In genomic region chr2:164692114-164692513, GRCh38 we compare ENCODE assay signal across 21 cellular contexts.
A peak's percentile ranks its signal among the peaks of the same experiment; 100 is the strongest.
DNase-seq lines count a peak whose midpoint lies in the region; ATAC-seq and TF ChIP-seq lines count a peak whose summit lies in the region.
"Had no signal": no experiment of that assay in that cellular context is flagged by ENCODE, and none has a peak within 500 bp of the region (broad histone marks: within the 10 kb centered on the region; RNA-seq: fewer than 3 reads in every experiment).

No MANE protein-coding gene starts in this region.

- peaks cover 23% of the 10 kb centered on the region for H3K4me1 Mint-ChIP-seq in endothelial cell (ENCODE audit: unreplicated experiment)

- CTCF ChIA-PET in A673 (lab: Charles Lee) = no interaction called here

- peaks cover 3% of the 10 kb centered on the region for H3K27me3 Mint-ChIP-seq in endothelial cell (ENCODE audit: unreplicated experiment)

- no peak overlapping the region for H3K4me3 Mint-ChIP-seq in endothelial cell (ENCODE audit: unreplicated experiment)
- H3K4me3 Mint-ChIP-seq: HFFc6 had no signal

- no TSS peak for BruUV-seq in A673 (replicated peaks; lab: Mats Ljungman, UMichigan)

- no peaks in the 10 kb centered on the region for H3K27me3 ChIP-seq in A673 (replicated peaks; ENCODE audit: insufficient read depth, low read depth, low read length, poor library complexity)

- H3K9me3 Mint-ChIP-seq in endothelial cell (ENCODE audit: unreplicated experiment) = no peaks in the 10 kb centered on the region
- H3K9me3 Mint-ChIP-seq: HFFc6 had no signal

- intact Hi-C loops in A673 (cut with micrococcal nuclease; ENCODE audit: unreplicated experiment) = no loop called here

- peak overlapping the region; percentile 77 for H3K27ac Mint-ChIP-seq in endothelial cell (ENCODE audit: unreplicated experiment)
- H3K27ac Mint-ChIP-seq: HFFc6 had no signal

- peak; percentile 8 for DNase-seq in A673 (ENCODE audit: low spot score)
- DNase-seq in ELR (ENCODE audit: low read depth) = peak; percentile 10
- no peak for DNase-seq in endothelial cell (ENCODE audit: low spot score)
- peak; percentile 34 for DNase-seq in myocyte (ENCODE audit: low read depth)
- no peak for DNase-seq in globus pallidus (ENCODE audit: low spot score)
- DNase-seq in NCI-H2196 treated with DMSO at 0.1 percent for 48 hours (lab: John Stamatoyannopoulos, UW; ENCODE audit: unreplicated experiment) = no peak
- DNase-seq: AML-193, DND-41, GF-D8, H7, HFFc6, KBM-7, NCI-H1105 treated with DMSO at 0.1 percent for 48 hours, NCI-H1694 treated with DMSO at 0.1 percent for 48 hours, NCI-H510A treated with DMSO at 0.1 percent for 48 hours, RPMI8226, SHP77 treated with DMSO at 0.1 percent for 48 hours had no signal

- no peaks in the 10 kb centered on the region for H3K36me3 ChIP-seq in A673 (ENCODE audit: insufficient read depth, low read length, poor library complexity, severe bottlenecking)

- no peak overlapping the region for H3K4me3 ChIP-seq in A673 (ENCODE audit: low read depth, low read length, poor library complexity, severe bottlenecking)
- H3K4me3 ChIP-seq: GM12878 had no signal

- H3K27ac ChIP-seq in A673 (ENCODE audit: low read depth, low read length, poor library complexity, severe bottlenecking) = no peak overlapping the region
- H3K27ac ChIP-seq: C4-2B had no signal

- H3K4me1 ChIP-seq in A673 (ENCODE audit: insufficient read depth, low read length, poor library complexity, severe bottlenecking) = peaks cover 72% of the 10 kb centered on the region

- POLR2A ChIA-PET in A673 (lab: Charles Lee; ENCODE audit: low non-redundant PET) = no interaction called here

- peaks cover 27% of the 10 kb centered on the region for H3K36me3 Mint-ChIP-seq in endothelial cell (ENCODE audit: low read depth, unreplicated experiment)

- TF ChIP-seq CTCF in A673 (conservative IDR thresholded peaks at IDR 0.05; ENCODE audit: low read depth, low read length) = no peak
- no peak for TF ChIP-seq CTCF in endothelial cell (IDR thresholded peaks at IDR 0.05; ENCODE audit: unreplicated experiment)

- no peaks in the 10 kb centered on the region for H3K9me3 ChIP-seq in A673 (ENCODE audit: low read depth, low read length, poor library complexity, severe bottlenecking)

- ATAC-seq in GM21528 (IDR thresholded peaks at IDR 0.05; ENCODE audit: low FRiP score, unreplicated experiment) = no peak
- ATAC-seq in GM19452 (IDR thresholded peaks at IDR 0.05; ENCODE audit: unreplicated experiment) = no peak
- ATAC-seq: GM12878 had no signal

Comparison
In these comparisons a context has a peak if more than half of its experiments do, and no peak if none do; other contexts are left out.
1. DNase-seq: peak in A673 (single experiment), ELR (single experiment) and myocyte (single experiment); none in endothelial cell (single experiment), globus pallidus (single experiment) and NCI-H2196 treated with DMSO at 0.1 percent for 48 hours (single experiment).